In the genomic region with DNA sequence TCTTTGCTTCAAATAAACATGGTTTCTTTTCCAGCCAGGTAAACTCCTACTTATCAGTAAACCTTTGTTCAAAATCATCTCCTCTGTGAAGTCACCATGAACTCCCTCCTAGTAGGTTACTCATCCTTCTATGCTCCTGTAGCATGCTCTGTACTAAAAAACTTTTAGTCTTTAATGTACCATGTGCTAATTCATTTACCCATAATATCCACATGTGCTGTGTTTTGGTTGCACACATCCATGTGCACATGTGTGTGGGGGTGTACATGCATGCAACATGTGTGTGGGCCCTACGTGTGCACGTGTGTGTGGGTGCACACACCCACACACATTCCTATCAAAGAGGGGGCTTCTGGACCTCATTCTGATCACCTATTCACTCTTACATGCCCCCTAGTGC, we compare ENCODE assay signal across 1 cellular context.
TF ChIP-seq lines count a peak whose summit lies in the region.

No MANE protein-coding gene starts in this region.

TF ChIP-seq in H1, 55 proteins besides CTCF, POLR2A, EP300 and RAD21 (continued from another document):
- TF ChIP-seq ATF2 (IDR thresholded peaks at IDR 0.05; ENCODE audit: low read length) = no peak
- no peak for TF ChIP-seq EZH2 (IDR thresholded peaks at IDR 0.05; ENCODE audit: low read depth, low read length, severe bottlenecking)
- no peak for TF ChIP-seq TAF1 (IDR thresholded peaks at IDR 0.05; ENCODE audit: low read depth, low read length)
- no peak for TF ChIP-seq KDM5A (IDR thresholded peaks at IDR 0.05; ENCODE audit: low read length)
- TF ChIP-seq RNF2 (IDR thresholded peaks at IDR 0.05; ENCODE audit: borderline replicate concordance, low read depth, low read length, missing control alignments, poor library complexity, severe bottlenecking) = no peak
